Comparison of ENCODE assay signal across 8 cellular contexts in the genomic region with DNA sequence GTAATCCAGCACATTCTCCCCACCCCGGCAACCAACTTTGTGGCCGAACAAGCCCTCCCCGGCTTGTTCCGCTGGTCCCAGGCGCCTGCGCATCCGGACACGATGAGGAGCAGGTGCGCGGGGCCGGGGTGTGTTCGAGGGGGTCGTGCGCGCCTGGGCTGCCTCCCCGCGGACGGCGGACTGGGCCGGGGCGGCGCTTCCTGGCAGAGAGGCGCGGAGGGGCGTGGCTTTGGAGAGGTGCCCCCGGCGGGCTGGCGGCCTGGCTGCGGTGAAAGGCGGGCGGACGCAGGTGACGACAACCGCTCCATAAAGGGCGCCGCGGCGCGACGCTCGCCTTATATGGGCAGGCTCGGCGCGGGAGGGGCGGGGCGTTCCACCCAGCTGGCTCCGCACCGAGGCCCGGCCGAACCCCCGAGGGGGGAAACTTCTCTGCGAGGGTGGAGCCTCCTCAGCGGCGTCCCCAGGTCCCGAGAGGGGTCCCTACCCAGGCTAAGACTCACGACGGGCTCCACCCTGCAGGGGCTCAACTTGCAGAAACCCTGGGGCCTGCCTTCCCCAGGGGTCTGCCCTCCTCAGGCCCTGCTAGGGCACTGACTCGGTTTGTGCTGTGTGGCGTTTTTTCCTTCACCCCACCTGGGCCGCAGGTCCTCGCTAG. TPM values are rescaled to one million over a fixed set of nuclear protein-coding genes. Genes with fewer than 3 reads are reported as not detected.
DNase-seq lines count a peak whose midpoint lies in the region; ATAC-seq and TF ChIP-seq lines count a peak whose summit lies in the region.

No MANE protein-coding gene starts in this region.

- peak overlapping the region; percentile 71 for H3K4me3 Mint-ChIP-seq in activated CD4-positive, alpha-beta T cell treated with anti-CD3 and anti-CD28 coated beads, Interleukin-2, amount 10 ng/mL, durations not matched to agents 24 days and 14 days

- no peaks in the 10 kb centered on the region for H3K36me3 ChIP-seq in colonic mucosa

- peaks cover 41% of the 10 kb centered on the region for H3K4me1 Mint-ChIP-seq in activated CD4-positive, alpha-beta T cell treated with anti-CD3 and anti-CD28 coated beads, Interleukin-2, amount 10 ng/mL, durations not matched to agents 24 days and 14 days

- H3K27me3 ChIP-seq in colonic mucosa = no peaks in the 10 kb centered on the region

- H3K9me3 ChIP-seq in colonic mucosa = no peaks in the 10 kb centered on the region

- intact Hi-C loops in activated CD4-positive, alpha-beta T cell treated with anti-CD3 and anti-CD28 coated beads, Interleukin-2, amount 10 ng/mL, durations not matched to agents 24 days and 14 days (cut with micrococcal nuclease) = loop anchor here (2.0 to 10.0 kb wide), 3 partner anchors 26 to 122 kb away; a partner anchor contains a TSS
- intact Hi-C loops in colonic mucosa (cut with DNase I) = loop anchor here (5.0 kb wide), 1 partner anchor 128 kb away; no protein-coding TSS in a partner anchor

- ATAC-seq in GM18502 (IDR thresholded peaks at IDR 0.05; ENCODE audit: poor library complexity, unreplicated experiment) = peak; percentile 63
- peak; percentile 44 for ATAC-seq in HG03066 (IDR thresholded peaks at IDR 0.05; ENCODE audit: low read depth, unreplicated experiment)
- ATAC-seq in GM19467 (IDR thresholded peaks at IDR 0.05; ENCODE audit: unreplicated experiment) = no peak

- peak overlapping the region; percentile 56 for H3K4me3 ChIP-seq in colonic mucosa

- no peaks in the 10 kb centered on the region for H3K27me3 Mint-ChIP-seq in activated CD4-positive, alpha-beta T cell treated with anti-CD3 and anti-CD28 coated beads, Interleukin-2, amount 10 ng/mL, durations not matched to agents 24 days and 14 days

- TF ChIP-seq CTCF in colonic mucosa (IDR thresholded peaks at IDR 0.05) = no peak

- H3K4me1 ChIP-seq in colonic mucosa = peaks cover 13% of the 10 kb centered on the region

- H3K36me3 Mint-ChIP-seq in activated CD4-positive, alpha-beta T cell treated with anti-CD3 and anti-CD28 coated beads, Interleukin-2, amount 10 ng/mL, durations not matched to agents 24 days and 14 days (ENCODE audit: low read depth) = no peaks in the 10 kb centered on the region

- H3K27ac ChIP-seq in colonic mucosa = peak overlapping the region; percentile 95

- H3K9me3 Mint-ChIP-seq in activated CD4-positive, alpha-beta T cell treated with anti-CD3 and anti-CD28 coated beads, Interleukin-2, amount 10 ng/mL, durations not matched to agents 24 days and 14 days = no peaks in the 10 kb centered on the region

- H3K27ac Mint-ChIP-seq in activated CD4-positive, alpha-beta T cell treated with anti-CD3 and anti-CD28 coated beads, Interleukin-2, amount 10 ng/mL, durations not matched to agents 24 days and 14 days = peak overlapping the region; percentile 77

- peak overlapping the region; percentile 80 to 93 for H3K9ac ChIP-seq in colonic mucosa (ENCODE audit: low read depth in 2 of 2, low read length in 2 of 2)

- DNase-seq in NCI-H460 (ENCODE audit: extremely low read depth, low read depth) (peak; percentile 77), colonic mucosa (peak; percentile 97), left kidney (ENCODE audit: low read depth, low spot score) (peak; percentile 96)
- DNase-seq in activated CD4-positive, alpha-beta T cell treated with anti-CD3 and anti-CD28 coated beads, Interleukin-2, amount 10 ng/mL, durations not matched to agents 24 days and 14 days = peak; percentile 98
- peak; percentile 91 to 96 for DNase-seq in stimulated activated CD4-positive, alpha-beta T cell treated with anti-CD3 and anti-CD28 coated beads, Interleukin-1b, Interleukin-23, amount 100 ng/mL, for 4 hours (ENCODE audit: low read depth in 2 of 2)

RNA-seq across cellular contexts. Expression of a gene that starts 26.4 kb away (rescaled TPM):
- 25.0 and 29.9 TPM in 2 replicates for total RNA-seq in NCI-H460 (2014; rRNA removed; shearing (Covaris generic))
- 10.6 and 28.7 TPM in 2 replicates for polyA plus RNA-seq in NCI-H460 (2014; cell fraction: nucleus; rRNA removed)
- total RNA-seq in activated CD4-positive, alpha-beta T cell treated with anti-CD3 and anti-CD28 coated beads, Interleukin-2, amount 10 ng/mL, durations not matched to agents 24 days and 14 days = 96.5 and 98.7 TPM in 2 replicates
- 100 to 1,000 TPM; 101 to 142 TPM for total RNA-seq in colonic mucosa

RNA-seq across cellular contexts. Expression of a gene that starts 51.8 kb away (rescaled TPM):
- total RNA-seq in NCI-H460 (2014; rRNA removed; shearing (Covaris generic)) = 7.5 and 8.1 TPM in 2 replicates
- 13.5 and 22.3 TPM in 2 replicates for polyA plus RNA-seq in NCI-H460 (2014; cell fraction: nucleus; rRNA removed)
- total RNA-seq in activated CD4-positive, alpha-beta T cell treated with anti-CD3 and anti-CD28 coated beads, Interleukin-2, amount 10 ng/mL, durations not matched to agents 24 days and 14 days = 25.4 and 26.3 TPM in 2 replicates
- 10 to 100 TPM in 1 of 2 donors, 1 to 10 TPM in 1; 3.6 to 14.3 TPM for total RNA-seq in colonic mucosa
